In the genomic region with DNA sequence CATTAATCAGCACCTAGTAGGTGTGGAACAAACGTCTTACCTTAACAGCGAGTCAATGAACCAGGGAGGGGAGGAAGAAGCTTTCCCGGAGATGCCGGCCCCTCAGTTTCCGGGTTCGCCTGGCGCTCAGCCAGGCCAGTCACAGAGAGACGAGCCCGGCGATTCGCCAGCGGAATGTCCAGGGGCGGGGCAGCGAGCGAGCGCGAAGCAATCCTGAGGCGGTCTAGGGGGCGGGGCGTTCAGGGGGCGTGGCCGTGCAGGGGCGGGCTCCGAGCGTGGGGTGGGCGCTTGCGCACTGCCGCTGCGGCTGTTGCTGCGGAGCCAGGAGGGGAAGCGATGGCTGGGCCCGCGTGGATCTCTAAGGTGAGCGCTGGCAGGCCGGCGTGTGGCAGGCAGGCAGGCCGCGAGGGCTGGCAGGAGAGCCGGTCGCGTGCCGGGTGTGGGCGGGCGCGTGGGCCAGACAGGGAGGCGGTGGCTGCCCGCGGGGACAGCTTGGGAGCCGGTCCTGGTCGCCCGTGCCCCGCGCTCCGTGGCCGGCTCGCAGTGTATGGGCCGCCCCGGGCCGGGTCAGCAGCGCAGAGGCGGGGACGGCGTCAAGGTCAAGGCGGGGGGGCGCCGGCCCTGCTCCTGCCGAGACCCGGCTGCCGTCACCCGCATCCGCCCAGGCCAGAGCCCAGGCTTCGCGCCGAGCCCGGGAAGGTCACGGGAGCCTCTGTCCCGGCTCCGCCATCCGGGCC, we compare ENCODE assay signal across 1 cellular context.
TF ChIP-seq lines count a peak whose summit lies in the region.

IDH3A (plus strand) TSS at position 295 of the 737 bp plus-strand sequence; CDS start at position 337, 42 bp downstream.

TF ChIP-seq in HepG2, 621 proteins besides CTCF, POLR2A, EP300 and RAD21 (continued from another document and continues in another):
- TF ChIP-seq, protein P1, sequence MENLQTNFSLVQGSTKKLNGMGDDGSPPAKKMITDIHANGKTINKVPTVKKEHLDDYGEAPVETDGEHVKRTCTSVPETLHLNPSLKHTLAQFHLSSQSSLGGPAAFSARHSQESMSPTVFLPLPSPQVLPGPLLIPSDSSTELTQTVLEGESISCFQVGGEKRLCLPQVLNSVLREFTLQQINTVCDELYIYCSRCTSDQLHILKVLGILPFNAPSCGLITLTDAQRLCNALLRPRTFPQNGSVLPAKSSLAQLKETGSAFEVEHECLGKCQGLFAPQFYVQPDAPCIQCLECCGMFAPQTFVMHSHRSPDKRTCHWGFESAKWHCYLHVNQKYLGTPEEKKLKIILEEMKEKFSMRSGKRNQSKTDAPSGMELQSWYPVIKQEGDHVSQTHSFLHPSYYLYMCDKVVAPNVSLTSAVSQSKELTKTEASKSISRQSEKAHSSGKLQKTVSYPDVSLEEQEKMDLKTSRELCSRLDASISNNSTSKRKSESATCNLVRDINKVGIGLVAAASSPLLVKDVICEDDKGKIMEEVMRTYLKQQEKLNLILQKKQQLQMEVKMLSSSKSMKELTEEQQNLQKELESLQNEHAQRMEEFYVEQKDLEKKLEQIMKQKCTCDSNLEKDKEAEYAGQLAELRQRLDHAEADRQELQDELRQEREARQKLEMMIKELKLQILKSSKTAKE (CRISPR knock-in tag; IDR thresholded peaks at IDR 0.05; ENCODE audit: borderline replicate concordance) = no peak
- TF ChIP-seq ZNF589 (CRISPR knock-in tag; conservative IDR thresholded peaks at IDR 0.05) (no peak; the same call in 1 of the 2 replicates), NCOA2 (CRISPR knock-in tag; IDR thresholded peaks at IDR 0.05) (no peak), CHD4 (IDR thresholded peaks at IDR 0.05; ENCODE audit: borderline replicate concordance, low read length) (no peak), FOXO1 (CRISPR knock-in tag; IDR thresholded peaks at IDR 0.05) (no peak), ZNF556 (CRISPR knock-in tag; IDR thresholded peaks at IDR 0.05; ENCODE audit: borderline replicate concordance) (peak; percentile 59; the same call in 1 of the 2 replicates), ZNF496 (CRISPR knock-in tag; IDR thresholded peaks at IDR 0.05; ENCODE audit: insufficient replicate concordance) (no peak), AGO2 (optimal IDR thresholded peaks at IDR 0.05; ENCODE audit: low read depth, low read length) (no peak), NRL (CRISPR knock-in tag; IDR thresholded peaks at IDR 0.05; ENCODE audit: borderline replicate concordance) (no peak), ZNF839 (CRISPR knock-in tag; IDR thresholded peaks at IDR 0.05; ENCODE audit: borderline replicate concordance) (no peak; the same call in 1 of the 2 replicates), KLF12 (CRISPR knock-in tag; IDR thresholded peaks at IDR 0.05; ENCODE audit: borderline replicate concordance) (no peak), REXO4 (CRISPR knock-in tag; IDR thresholded peaks at IDR 0.05; ENCODE audit: borderline replicate concordance) (no peak), XRCC5 (optimal IDR thresholded peaks at IDR 0.05; ENCODE audit: low read length) (no peak), ATF5 (CRISPR knock-in tag; IDR thresholded peaks at IDR 0.05; ENCODE audit: low read depth) (no peak), MTERF4 (CRISPR knock-in tag; IDR thresholded peaks at IDR 0.05) (no peak), ZNF619 (CRISPR knock-in tag; IDR thresholded peaks at IDR 0.05) (no peak), PAWR (CRISPR knock-in tag; IDR thresholded peaks at IDR 0.05; ENCODE audit: borderline replicate concordance) (no peak), ZNF878 (CRISPR knock-in tag; IDR thresholded peaks at IDR 0.05) (no peak; the same call in 1 of the 2 replicates), SKI (IDR thresholded peaks at IDR 0.05; ENCODE audit: partially characterized antibody) (no peak), GZF1 (CRISPR knock-in tag; IDR thresholded peaks at IDR 0.05) (no peak), ZNF567 (CRISPR knock-in tag; IDR thresholded peaks at IDR 0.05; ENCODE audit: borderline replicate concordance) (0 out of 2 replicates have a peak, but pooled peaks have one; percentile 31), ZNF260 (CRISPR knock-in tag; IDR thresholded peaks at IDR 0.05; ENCODE audit: borderline replicate concordance, low read depth) (no peak), GTF3A (CRISPR knock-in tag; conservative IDR thresholded peaks at IDR 0.05) (no peak), ARNT2 (CRISPR knock-in tag; IDR thresholded peaks at IDR 0.05; ENCODE audit: low read depth) (peak; percentile 87), ZNF3 (CRISPR knock-in tag; IDR thresholded peaks at IDR 0.05) (no peak), DPF2 (CRISPR knock-in tag; IDR thresholded peaks at IDR 0.05; ENCODE audit: borderline replicate concordance, low read depth) (no peak), SIN3B (IDR thresholded peaks at IDR 0.05; ENCODE audit: low read length) (no peak), NR2C2 (CRISPR knock-in tag; IDR thresholded peaks at IDR 0.05; ENCODE audit: borderline replicate concordance) (peak; percentile 47; the same call in 1 of the 2 replicates), NCOA5 (CRISPR knock-in tag; IDR thresholded peaks at IDR 0.05) (no peak), ZIK1 (CRISPR knock-in tag; IDR thresholded peaks at IDR 0.05; ENCODE audit: borderline replicate concordance, low read depth) (no peak), NPAS2 (CRISPR knock-in tag; IDR thresholded peaks at IDR 0.05; ENCODE audit: borderline replicate concordance) (no peak), NKX3-1 (CRISPR knock-in tag; IDR thresholded peaks at IDR 0.05) (no peak), ZFP36L2 (CRISPR knock-in tag; IDR thresholded peaks at IDR 0.05) (no peak)
- TF ChIP-seq, protein P2, sequence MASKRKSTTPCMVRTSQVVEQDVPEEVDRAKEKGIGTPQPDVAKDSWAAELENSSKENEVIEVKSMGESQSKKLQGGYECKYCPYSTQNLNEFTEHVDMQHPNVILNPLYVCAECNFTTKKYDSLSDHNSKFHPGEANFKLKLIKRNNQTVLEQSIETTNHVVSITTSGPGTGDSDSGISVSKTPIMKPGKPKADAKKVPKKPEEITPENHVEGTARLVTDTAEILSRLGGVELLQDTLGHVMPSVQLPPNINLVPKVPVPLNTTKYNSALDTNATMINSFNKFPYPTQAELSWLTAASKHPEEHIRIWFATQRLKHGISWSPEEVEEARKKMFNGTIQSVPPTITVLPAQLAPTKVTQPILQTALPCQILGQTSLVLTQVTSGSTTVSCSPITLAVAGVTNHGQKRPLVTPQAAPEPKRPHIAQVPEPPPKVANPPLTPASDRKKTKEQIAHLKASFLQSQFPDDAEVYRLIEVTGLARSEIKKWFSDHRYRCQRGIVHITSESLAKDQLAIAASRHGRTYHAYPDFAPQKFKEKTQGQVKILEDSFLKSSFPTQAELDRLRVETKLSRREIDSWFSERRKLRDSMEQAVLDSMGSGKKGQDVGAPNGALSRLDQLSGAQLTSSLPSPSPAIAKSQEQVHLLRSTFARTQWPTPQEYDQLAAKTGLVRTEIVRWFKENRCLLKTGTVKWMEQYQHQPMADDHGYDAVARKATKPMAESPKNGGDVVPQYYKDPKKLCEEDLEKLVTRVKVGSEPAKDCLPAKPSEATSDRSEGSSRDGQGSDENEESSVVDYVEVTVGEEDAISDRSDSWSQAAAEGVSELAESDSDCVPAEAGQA (IDR thresholded peaks at IDR 0.05; ENCODE audit: low read depth) = no peak
- TF ChIP-seq, protein P2 (CRISPR knock-in tag; IDR thresholded peaks at IDR 0.05; ENCODE audit: borderline replicate concordance) = no peak
- TF ChIP-seq, protein P3, sequence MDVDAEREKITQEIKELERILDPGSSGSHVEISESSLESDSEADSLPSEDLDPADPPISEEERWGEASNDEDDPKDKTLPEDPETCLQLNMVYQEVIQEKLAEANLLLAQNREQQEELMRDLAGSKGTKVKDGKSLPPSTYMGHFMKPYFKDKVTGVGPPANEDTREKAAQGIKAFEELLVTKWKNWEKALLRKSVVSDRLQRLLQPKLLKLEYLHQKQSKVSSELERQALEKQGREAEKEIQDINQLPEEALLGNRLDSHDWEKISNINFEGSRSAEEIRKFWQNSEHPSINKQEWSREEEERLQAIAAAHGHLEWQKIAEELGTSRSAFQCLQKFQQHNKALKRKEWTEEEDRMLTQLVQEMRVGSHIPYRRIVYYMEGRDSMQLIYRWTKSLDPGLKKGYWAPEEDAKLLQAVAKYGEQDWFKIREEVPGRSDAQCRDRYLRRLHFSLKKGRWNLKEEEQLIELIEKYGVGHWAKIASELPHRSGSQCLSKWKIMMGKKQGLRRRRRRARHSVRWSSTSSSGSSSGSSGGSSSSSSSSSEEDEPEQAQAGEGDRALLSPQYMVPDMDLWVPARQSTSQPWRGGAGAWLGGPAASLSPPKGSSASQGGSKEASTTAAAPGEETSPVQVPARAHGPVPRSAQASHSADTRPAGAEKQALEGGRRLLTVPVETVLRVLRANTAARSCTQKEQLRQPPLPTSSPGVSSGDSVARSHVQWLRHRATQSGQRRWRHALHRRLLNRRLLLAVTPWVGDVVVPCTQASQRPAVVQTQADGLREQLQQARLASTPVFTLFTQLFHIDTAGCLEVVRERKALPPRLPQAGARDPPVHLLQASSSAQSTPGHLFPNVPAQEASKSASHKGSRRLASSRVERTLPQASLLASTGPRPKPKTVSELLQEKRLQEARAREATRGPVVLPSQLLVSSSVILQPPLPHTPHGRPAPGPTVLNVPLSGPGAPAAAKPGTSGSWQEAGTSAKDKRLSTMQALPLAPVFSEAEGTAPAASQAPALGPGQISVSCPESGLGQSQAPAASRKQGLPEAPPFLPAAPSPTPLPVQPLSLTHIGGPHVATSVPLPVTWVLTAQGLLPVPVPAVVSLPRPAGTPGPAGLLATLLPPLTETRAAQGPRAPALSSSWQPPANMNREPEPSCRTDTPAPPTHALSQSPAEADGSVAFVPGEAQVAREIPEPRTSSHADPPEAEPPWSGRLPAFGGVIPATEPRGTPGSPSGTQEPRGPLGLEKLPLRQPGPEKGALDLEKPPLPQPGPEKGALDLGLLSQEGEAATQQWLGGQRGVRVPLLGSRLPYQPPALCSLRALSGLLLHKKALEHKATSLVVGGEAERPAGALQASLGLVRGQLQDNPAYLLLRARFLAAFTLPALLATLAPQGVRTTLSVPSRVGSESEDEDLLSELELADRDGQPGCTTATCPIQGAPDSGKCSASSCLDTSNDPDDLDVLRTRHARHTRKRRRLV (CRISPR knock-in tag; IDR thresholded peaks at IDR 0.05) = no peak
- TF ChIP-seq, protein P4, sequence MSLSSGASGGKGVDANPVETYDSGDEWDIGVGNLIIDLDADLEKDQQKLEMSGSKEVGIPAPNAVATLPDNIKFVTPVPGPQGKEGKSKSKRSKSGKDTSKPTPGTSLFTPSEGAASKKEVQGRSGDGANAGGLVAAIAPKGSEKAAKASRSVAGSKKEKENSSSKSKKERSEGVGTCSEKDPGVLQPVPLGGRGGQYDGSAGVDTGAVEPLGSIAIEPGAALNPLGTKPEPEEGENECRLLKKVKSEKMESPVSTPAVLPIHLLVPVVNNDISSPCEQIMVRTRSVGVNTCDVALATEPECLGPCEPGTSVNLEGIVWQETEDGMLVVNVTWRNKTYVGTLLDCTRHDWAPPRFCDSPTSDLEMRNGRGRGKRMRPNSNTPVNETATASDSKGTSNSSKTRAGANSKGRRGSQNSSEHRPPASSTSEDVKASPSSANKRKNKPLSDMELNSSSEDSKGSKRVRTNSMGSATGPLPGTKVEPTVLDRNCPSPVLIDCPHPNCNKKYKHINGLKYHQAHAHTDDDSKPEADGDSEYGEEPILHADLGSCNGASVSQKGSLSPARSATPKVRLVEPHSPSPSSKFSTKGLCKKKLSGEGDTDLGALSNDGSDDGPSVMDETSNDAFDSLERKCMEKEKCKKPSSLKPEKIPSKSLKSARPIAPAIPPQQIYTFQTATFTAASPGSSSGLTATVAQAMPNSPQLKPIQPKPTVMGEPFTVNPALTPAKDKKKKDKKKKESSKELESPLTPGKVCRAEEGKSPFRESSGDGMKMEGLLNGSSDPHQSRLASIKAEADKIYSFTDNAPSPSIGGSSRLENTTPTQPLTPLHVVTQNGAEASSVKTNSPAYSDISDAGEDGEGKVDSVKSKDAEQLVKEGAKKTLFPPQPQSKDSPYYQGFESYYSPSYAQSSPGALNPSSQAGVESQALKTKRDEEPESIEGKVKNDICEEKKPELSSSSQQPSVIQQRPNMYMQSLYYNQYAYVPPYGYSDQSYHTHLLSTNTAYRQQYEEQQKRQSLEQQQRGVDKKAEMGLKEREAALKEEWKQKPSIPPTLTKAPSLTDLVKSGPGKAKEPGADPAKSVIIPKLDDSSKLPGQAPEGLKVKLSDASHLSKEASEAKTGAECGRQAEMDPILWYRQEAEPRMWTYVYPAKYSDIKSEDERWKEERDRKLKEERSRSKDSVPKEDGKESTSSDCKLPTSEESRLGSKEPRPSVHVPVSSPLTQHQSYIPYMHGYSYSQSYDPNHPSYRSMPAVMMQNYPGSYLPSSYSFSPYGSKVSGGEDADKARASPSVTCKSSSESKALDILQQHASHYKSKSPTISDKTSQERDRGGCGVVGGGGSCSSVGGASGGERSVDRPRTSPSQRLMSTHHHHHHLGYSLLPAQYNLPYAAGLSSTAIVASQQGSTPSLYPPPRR (CRISPR knock-in tag; IDR thresholded peaks at IDR 0.05; ENCODE audit: borderline replicate concordance) = no peak
